Comparison of ENCODE assay signal across 1 cellular context in genomic region chr20:31879143-31879987, GRCh38.
TF ChIP-seq lines count a peak whose summit lies in the region.

No MANE protein-coding gene starts in this region.

TF ChIP-seq in HepG2, 621 proteins besides CTCF, POLR2A, EP300 and RAD21 (continued from another document and continues in another):
- TF ChIP-seq ZNF609 (CRISPR knock-in tag; IDR thresholded peaks at IDR 0.05; ENCODE audit: borderline replicate concordance), result peak; percentile 56; the same call in 1 of the 2 replicates
- TF ChIP-seq ZFP1 (CRISPR knock-in tag; IDR thresholded peaks at IDR 0.05), result peak; percentile 81
- peak; percentile 63 for TF ChIP-seq ZFY (CRISPR knock-in tag; IDR thresholded peaks at IDR 0.05)
- TF ChIP-seq IKZF1 (IDR thresholded peaks at IDR 0.05), result no peak
- peak; percentile 73; the same call in 1 of the 2 replicates for TF ChIP-seq ZSCAN25 (CRISPR knock-in tag; IDR thresholded peaks at IDR 0.05)
- TF ChIP-seq IKZF4 (CRISPR knock-in tag; IDR thresholded peaks at IDR 0.05; ENCODE audit: borderline replicate concordance, low read depth, not compliant biosample characterization), result no peak
- TF ChIP-seq, protein P1, sequence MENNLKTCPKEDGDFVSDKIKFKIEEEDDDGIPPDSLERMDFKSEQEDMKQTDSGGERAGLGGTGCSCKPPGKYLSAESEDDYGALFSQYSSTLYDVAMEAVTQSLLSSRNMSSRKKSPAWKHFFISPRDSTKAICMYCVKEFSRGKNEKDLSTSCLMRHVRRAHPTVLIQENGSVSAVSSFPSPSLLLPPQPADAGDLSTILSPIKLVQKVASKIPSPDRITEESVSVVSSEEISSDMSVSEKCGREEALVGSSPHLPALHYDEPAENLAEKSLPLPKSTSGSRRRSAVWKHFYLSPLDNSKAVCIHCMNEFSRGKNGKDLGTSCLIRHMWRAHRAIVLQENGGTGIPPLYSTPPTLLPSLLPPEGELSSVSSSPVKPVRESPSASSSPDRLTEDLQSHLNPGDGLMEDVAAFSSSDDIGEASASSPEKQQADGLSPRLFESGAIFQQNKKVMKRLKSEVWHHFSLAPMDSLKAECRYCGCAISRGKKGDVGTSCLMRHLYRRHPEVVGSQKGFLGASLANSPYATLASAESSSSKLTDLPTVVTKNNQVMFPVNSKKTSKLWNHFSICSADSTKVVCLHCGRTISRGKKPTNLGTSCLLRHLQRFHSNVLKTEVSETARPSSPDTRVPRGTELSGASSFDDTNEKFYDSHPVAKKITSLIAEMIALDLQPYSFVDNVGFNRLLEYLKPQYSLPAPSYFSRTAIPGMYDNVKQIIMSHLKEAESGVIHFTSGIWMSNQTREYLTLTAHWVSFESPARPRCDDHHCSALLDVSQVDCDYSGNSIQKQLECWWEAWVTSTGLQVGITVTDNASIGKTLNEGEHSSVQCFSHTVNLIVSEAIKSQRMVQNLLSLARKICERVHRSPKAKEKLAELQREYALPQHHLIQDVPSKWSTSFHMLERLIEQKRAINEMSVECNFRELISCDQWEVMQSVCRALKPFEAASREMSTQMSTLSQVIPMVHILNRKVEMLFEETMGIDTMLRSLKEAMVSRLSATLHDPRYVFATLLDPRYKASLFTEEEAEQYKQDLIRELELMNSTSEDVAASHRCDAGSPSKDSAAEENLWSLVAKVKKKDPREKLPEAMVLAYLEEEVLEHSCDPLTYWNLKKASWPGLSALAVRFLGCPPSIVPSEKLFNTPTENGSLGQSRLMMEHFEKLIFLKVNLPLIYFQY (CRISPR knock-in tag; IDR thresholded peaks at IDR 0.05; ENCODE audit: borderline replicate concordance), result peak; percentile 63; the same call in 1 of the 2 replicates
- TF ChIP-seq SIX4 (CRISPR knock-in tag; IDR thresholded peaks at IDR 0.05), result no peak
- no peak for TF ChIP-seq ZNF570 (CRISPR knock-in tag; IDR thresholded peaks at IDR 0.05; ENCODE audit: borderline replicate concordance)
- peak; percentile 79 for TF ChIP-seq KMT2B (CRISPR knock-in tag; IDR thresholded peaks at IDR 0.05)
- TF ChIP-seq LBX2 (CRISPR knock-in tag; IDR thresholded peaks at IDR 0.05; ENCODE audit: borderline replicate concordance), result peak; percentile 43; the same call in 1 of the 2 replicates
- TF ChIP-seq, protein P2, sequence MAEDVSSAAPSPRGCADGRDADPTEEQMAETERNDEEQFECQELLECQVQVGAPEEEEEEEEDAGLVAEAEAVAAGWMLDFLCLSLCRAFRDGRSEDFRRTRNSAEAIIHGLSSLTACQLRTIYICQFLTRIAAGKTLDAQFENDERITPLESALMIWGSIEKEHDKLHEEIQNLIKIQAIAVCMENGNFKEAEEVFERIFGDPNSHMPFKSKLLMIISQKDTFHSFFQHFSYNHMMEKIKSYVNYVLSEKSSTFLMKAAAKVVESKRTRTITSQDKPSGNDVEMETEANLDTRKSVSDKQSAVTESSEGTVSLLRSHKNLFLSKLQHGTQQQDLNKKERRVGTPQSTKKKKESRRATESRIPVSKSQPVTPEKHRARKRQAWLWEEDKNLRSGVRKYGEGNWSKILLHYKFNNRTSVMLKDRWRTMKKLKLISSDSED (CRISPR knock-in tag; IDR thresholded peaks at IDR 0.05), result no peak; the same call in 1 of the 2 replicates
- TF ChIP-seq, protein P3, sequence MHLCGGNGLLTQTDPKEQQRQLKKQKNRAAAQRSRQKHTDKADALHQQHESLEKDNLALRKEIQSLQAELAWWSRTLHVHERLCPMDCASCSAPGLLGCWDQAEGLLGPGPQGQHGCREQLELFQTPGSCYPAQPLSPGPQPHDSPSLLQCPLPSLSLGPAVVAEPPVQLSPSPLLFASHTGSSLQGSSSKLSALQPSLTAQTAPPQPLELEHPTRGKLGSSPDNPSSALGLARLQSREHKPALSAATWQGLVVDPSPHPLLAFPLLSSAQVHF (CRISPR knock-in tag; IDR thresholded peaks at IDR 0.05), result peak; percentile 35; the same call in 1 of the 2 replicates
- peak; percentile 65; the same call in 1 of the 2 replicates for TF ChIP-seq KLF11 (CRISPR knock-in tag; IDR thresholded peaks at IDR 0.05)
- TF ChIP-seq ZNF460 (CRISPR knock-in tag; IDR thresholded peaks at IDR 0.05; ENCODE audit: borderline replicate concordance), result peak; percentile 50; the same call in 1 of the 2 replicates
- peak; percentile 53; the same call in 1 of the 2 replicates for TF ChIP-seq NFKB2 (CRISPR knock-in tag; IDR thresholded peaks at IDR 0.05; ENCODE audit: borderline replicate concordance)
- TF ChIP-seq CEBPG (CRISPR knock-in tag; IDR thresholded peaks at IDR 0.05), result no peak
- TF ChIP-seq JUND (CRISPR knock-in tag; IDR thresholded peaks at IDR 0.05), result 0 out of 2 replicates have a peak, but pooled peaks have one; percentile 16
- no peak; the same call in 1 of the 2 replicates for TF ChIP-seq ZNF512 (CRISPR knock-in tag; IDR thresholded peaks at IDR 0.05)
- TF ChIP-seq DBP (CRISPR knock-in tag; IDR thresholded peaks at IDR 0.05; ENCODE audit: not compliant biosample characterization), result no peak
- 0 out of 2 replicates have a peak, but pooled peaks have one; percentile 28 for TF ChIP-seq KLF12 (CRISPR knock-in tag; IDR thresholded peaks at IDR 0.05; ENCODE audit: borderline replicate concordance)
- TF ChIP-seq NR1H2 (CRISPR knock-in tag; IDR thresholded peaks at IDR 0.05; ENCODE audit: borderline replicate concordance, low read depth), result 0 out of 2 replicates have a peak, but pooled peaks have one; percentile 22
- peak; percentile 55; the same call in 1 of the 2 replicates for TF ChIP-seq ZNF333 (CRISPR knock-in tag; IDR thresholded peaks at IDR 0.05; ENCODE audit: borderline replicate concordance)
- TF ChIP-seq KLF6 (CRISPR knock-in tag; IDR thresholded peaks at IDR 0.05), result peak; percentile 75; the same call in 1 of the 2 replicates
- TF ChIP-seq, protein P4, sequence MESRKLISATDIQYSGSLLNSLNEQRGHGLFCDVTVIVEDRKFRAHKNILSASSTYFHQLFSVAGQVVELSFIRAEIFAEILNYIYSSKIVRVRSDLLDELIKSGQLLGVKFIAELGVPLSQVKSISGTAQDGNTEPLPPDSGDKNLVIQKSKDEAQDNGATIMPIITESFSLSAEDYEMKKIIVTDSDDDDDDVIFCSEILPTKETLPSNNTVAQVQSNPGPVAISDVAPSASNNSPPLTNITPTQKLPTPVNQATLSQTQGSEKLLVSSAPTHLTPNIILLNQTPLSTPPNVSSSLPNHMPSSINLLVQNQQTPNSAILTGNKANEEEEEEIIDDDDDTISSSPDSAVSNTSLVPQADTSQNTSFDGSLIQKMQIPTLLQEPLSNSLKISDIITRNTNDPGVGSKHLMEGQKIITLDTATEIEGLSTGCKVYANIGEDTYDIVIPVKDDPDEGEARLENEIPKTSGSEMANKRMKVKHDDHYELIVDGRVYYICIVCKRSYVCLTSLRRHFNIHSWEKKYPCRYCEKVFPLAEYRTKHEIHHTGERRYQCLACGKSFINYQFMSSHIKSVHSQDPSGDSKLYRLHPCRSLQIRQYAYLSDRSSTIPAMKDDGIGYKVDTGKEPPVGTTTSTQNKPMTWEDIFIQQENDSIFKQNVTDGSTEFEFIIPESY (CRISPR knock-in tag; IDR thresholded peaks at IDR 0.05), result peak; percentile 30
- TF ChIP-seq FOSL2 (CRISPR knock-in tag; IDR thresholded peaks at IDR 0.05), result peak; percentile 60
- no peak for TF ChIP-seq PRDM15 (CRISPR knock-in tag; IDR thresholded peaks at IDR 0.05)
- peak; percentile 96 for TF ChIP-seq MAX (IDR thresholded peaks at IDR 0.05)
- TF ChIP-seq RFX3 (CRISPR knock-in tag; IDR thresholded peaks at IDR 0.05), result peak; percentile 100
- peak; percentile 97; the same call in 1 of the 2 replicates for TF ChIP-seq SIN3A (IDR thresholded peaks at IDR 0.05; ENCODE audit: borderline replicate concordance, low read depth, low read length)
- TF ChIP-seq MIXL1 (CRISPR knock-in tag; IDR thresholded peaks at IDR 0.05), result peak; percentile 12; the same call in 1 of the 2 replicates
- TF ChIP-seq IKZF5 (CRISPR knock-in tag; IDR thresholded peaks at IDR 0.05), result peak; percentile 67
